Comparison of ENCODE assay signal across 22 cellular contexts in genomic region chr2:119769645-119770044, GRCh38. TPM values are rescaled to one million over a fixed set of nuclear protein-coding genes. Genes with fewer than 3 reads are reported as not detected.
DNase-seq lines count a peak whose midpoint lies in the region; ATAC-seq, FAIRE-seq and TF ChIP-seq lines count a peak whose summit lies in the region.
"Had no signal": no experiment of that assay in that cellular context is flagged by ENCODE, and none has a peak within 500 bp of the region (broad histone marks: within the 10 kb centered on the region; RNA-seq: fewer than 3 reads in every experiment).

No MANE protein-coding gene starts in this region.

- H3K4me3 ChIP-seq in Loucy (ENCODE audit: low read length, poor library complexity, severe bottlenecking) (no peak overlapping the region), sigmoid colon (no peak overlapping the region)
- H3K4me3 ChIP-seq: BLaER1 had no signal

- TF ChIP-seq POLR2A in GM12891 (IDR thresholded peaks at IDR 0.05; ENCODE audit: low read depth, low read length) (no peak), sigmoid colon (IDR thresholded peaks at IDR 0.05) (no peak)

- no peaks in the 10 kb centered on the region for H3K9me3 ChIP-seq in Loucy (ENCODE audit: insufficient read depth, low read depth, low read length)
- H3K9me3 ChIP-seq in sigmoid colon = no peaks in the 10 kb centered on the region
- H3K9me3 ChIP-seq: BE2C, Caco-2 had no signal

- peak; percentile 51 for FAIRE-seq in GM12891 (lab: Jason Lieb, UNC)
- FAIRE-seq: A204.1, D721Med, GM12892, GM18507 had no signal

- no peak overlapping the region for H3K27ac ChIP-seq in sigmoid colon
- H3K27ac ChIP-seq: BLaER1 had no signal

- H3K36me3 ChIP-seq in Loucy (ENCODE audit: insufficient read depth, low read length) (no peaks in the 10 kb centered on the region), sigmoid colon (no peaks in the 10 kb centered on the region)
- H3K36me3 ChIP-seq: BE2C had no signal

- peaks cover 42% of the 10 kb centered on the region for H4K20me1 ChIP-seq in Loucy (ENCODE audit: insufficient read depth, low read length, poor library complexity, severe bottlenecking)

- peaks cover 91% of the 10 kb centered on the region for H3K79me2 ChIP-seq in Loucy (ENCODE audit: insufficient read depth, low read length)

- no peaks in the 10 kb centered on the region for H3F3A ChIP-seq in Loucy (ENCODE audit: low read depth)

- TF ChIP-seq CTCF in Loucy (conservative IDR thresholded peaks at IDR 0.05; ENCODE audit: low read length) = no peak
- no peak for TF ChIP-seq CTCF in sigmoid colon (IDR thresholded peaks at IDR 0.05)

- TF ChIP-seq EP300 in sigmoid colon (IDR thresholded peaks at IDR 0.05) = no peak

- H3K27me3 ChIP-seq in Loucy (ENCODE audit: insufficient read depth, low read length, poor library complexity, severe bottlenecking) (no peaks in the 10 kb centered on the region), sigmoid colon (no peaks in the 10 kb centered on the region)
- H3K27me3 ChIP-seq: BE2C, BLaER1 had no signal

- ATAC-seq in left lobe of liver = peak; percentile 81

- H3K4me2 ChIP-seq in Loucy (ENCODE audit: low read depth, low read length, poor library complexity, severe bottlenecking) = peak overlapping the region; percentile 22
- H3K4me2 ChIP-seq: BLaER1 had no signal

- H3K9ac ChIP-seq in Loucy (ENCODE audit: low read depth, low read length, poor library complexity, severe bottlenecking) = no peak overlapping the region
- H3K9ac ChIP-seq: BLaER1 had no signal

- 80 to 84% methylated on average over 3 of the region's 3 CpGs for WGBS in sigmoid colon, 2 donors

- H3K4me1 ChIP-seq in Loucy (ENCODE audit: insufficient read depth, low read length, poor library complexity, severe bottlenecking) (peaks cover 46% of the 10 kb centered on the region), sigmoid colon (peaks cover 0 to 16% (median 12%) of the 10 kb centered on the region in 4 donors)
- H3K4me1 ChIP-seq: BE2C, BLaER1 had no signal

- intact Hi-C loops in sigmoid colon (cut with DNase I) = no loop called here

- no peaks in the 10 kb centered on the region for H3K9me2 ChIP-seq in Loucy (replicated peaks; ENCODE audit: low read depth, low read length)

- no peak overlapping the region for H2AFZ ChIP-seq in Loucy (ENCODE audit: low read length)

- DNase-seq in GM12891 (ENCODE audit: insufficient read length, low spot score) = no peak
- no peak for DNase-seq in left lobe of liver (ENCODE audit: low spot score)
- no peak for DNase-seq in sigmoid colon
- no peak for DNase-seq in COR-L47 (lab: John Stamatoyannopoulos, UW)
- no peak for DNase-seq in SK-N-DZ (ENCODE audit: low spot score)
- DNase-seq: 8988T; ACHN; BE2C; C1 segment of cervical spinal cord; Caco-2; Calu3; CD4-positive, alpha-beta memory T cell; CD4-positive, CD25-positive, alpha-beta regulatory T cell; CD8-positive, alpha-beta memory T cell; DMS79 treated with DMSO at 0.1 percent for 48 hours; GF-D8 had no signal

TF ChIP-seq in GM12891, 5 proteins besides CTCF, POLR2A, EP300 and RAD21:
- TF ChIP-seq POU2F2 (IDR thresholded peaks at IDR 0.05; ENCODE audit: low read depth, low read length) (no peak), TAF1 (IDR thresholded peaks at IDR 0.05; ENCODE audit: low read depth, low read length) (no peak), SPI1 (IDR thresholded peaks at IDR 0.05; ENCODE audit: low read depth, low read length) (no peak), PAX5 (IDR thresholded peaks at IDR 0.05; ENCODE audit: insufficient read depth, low read length, severe bottlenecking) (no peak), POLR2AphosphoS5 (IDR thresholded peaks at IDR 0.05; ENCODE audit: low read depth, low read length) (no peak)

RNA-seq across cellular contexts. Expression of gene PTPN4, which starts 9.9 kb away (rescaled TPM):
- polyA plus RNA-seq in GM12891 (2012; ENCODE audit: low read depth, missing spikeins) = 6.3 TPM
- total RNA-seq in left lobe of liver = 22.4 TPM
- total RNA-seq in sigmoid colon = 10 to 100 TPM; 21.7 to 42.9 (median 23.4) TPM
- 1 to 10 TPM; 1.8 to 7.2 (median 2.8) TPM for polyA plus RNA-seq in sigmoid colon
- polyA plus RNA-seq in SK-N-DZ (2014; cell fraction: cytosol; rRNA removed) = 4.2 and 6.3 TPM in 2 replicates
- 9.6 and 12.1 TPM in 2 replicates for polyA plus RNA-seq in SK-N-DZ (2014; cell fraction: nucleus; rRNA removed)
